Comparison of ENCODE assay signal across 17 cellular contexts in the genomic region with DNA sequence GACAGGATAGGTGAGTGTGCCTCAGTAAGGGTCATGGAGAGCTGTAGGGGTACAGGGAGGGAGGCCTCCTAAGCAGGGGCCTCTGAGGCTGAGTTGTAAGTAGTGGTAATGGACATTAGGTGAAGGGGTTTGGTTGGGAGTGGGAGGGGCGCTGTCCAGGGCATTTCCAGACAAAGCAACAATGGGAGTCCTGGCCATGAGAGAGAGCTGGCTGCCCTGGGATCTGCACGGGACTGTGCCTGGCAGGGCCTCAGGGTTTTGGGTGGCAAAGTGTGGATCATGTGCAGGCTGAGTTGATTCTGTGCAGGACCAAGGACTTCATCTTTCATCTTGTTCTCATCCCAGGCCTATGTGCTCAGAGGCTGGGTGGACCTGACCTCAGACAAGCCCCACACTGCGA. TPM values are rescaled to one million over a fixed set of nuclear protein-coding genes. Genes with fewer than 3 reads are reported as not detected.
DNase-seq lines count a peak whose midpoint lies in the region; ATAC-seq and TF ChIP-seq lines count a peak whose summit lies in the region.
"Had no signal": no experiment of that assay in that cellular context is flagged by ENCODE, and none has a peak within 500 bp of the region (broad histone marks: within the 10 kb centered on the region; RNA-seq: fewer than 3 reads in every experiment).

No MANE protein-coding gene starts in this region.

- no peaks in the 10 kb centered on the region for H3K27me3 Mint-ChIP-seq in neural progenitor cell (ENCODE audit: insufficient read depth, low read depth)

- H3K9me3 ChIP-seq in neural progenitor cell (ENCODE audit: low read depth) = no peaks in the 10 kb centered on the region
- H3K9me3 ChIP-seq: BLaER1, Caco-2 had no signal

- no peak overlapping the region for H2AFZ ChIP-seq in neural progenitor cell (replicated peaks)
- H2AFZ ChIP-seq: GM23248 had no signal

- DNase-seq in activated CD8-positive, alpha-beta memory T cell treated with anti-CD3 and anti-CD28 coated beads, Interleukin-2, amount 50 U/mL, for 48 hours = peak; percentile 29
- DNase-seq in activated CD8-positive, alpha-beta memory T cell treated with anti-CD3 and anti-CD28 coated beads, Interleukin-2, amount 50 U/mL, for 4 hours = no peak
- DNase-seq in left lobe of liver (ENCODE audit: low spot score) (peak; percentile 19), neural progenitor cell (ENCODE audit: low spot score) (no peak), hypothalamus (lab: John Stamatoyannopoulos, UW) (no peak)
- no peak for DNase-seq in stimulated activated naive CD8-positive, alpha-beta T cell treated with anti-CD3 and anti-CD28 coated beads, Interleukin-15, Interleukin-2, amounts not matched to agents 100 U/mL and 50 U/mL, for 24 hours
- DNase-seq: AML-193; Caco-2; CD8-positive, alpha-beta memory T cell; DND-41; GDM1; GM23248 had no signal

- H3K27ac ChIP-seq in neural progenitor cell = no peak overlapping the region
- H3K27ac ChIP-seq: 22Rv1, BLaER1, GM23248 had no signal

- H3K27me3 ChIP-seq in neural progenitor cell = peaks cover 7% of the 10 kb centered on the region
- H3K27me3 ChIP-seq: BLaER1 had no signal

- H3K27ac Mint-ChIP-seq in neural progenitor cell = peak overlapping the region; percentile 10

- peaks cover 10% of the 10 kb centered on the region for H3K4me1 Mint-ChIP-seq in neural progenitor cell

- no peaks in the 10 kb centered on the region for H3K36me3 ChIP-seq in neural progenitor cell
- H3K36me3 ChIP-seq: BLaER1 had no signal

- no peak for TF ChIP-seq CTCF in neural progenitor cell (IDR thresholded peaks at IDR 0.05)

- H3K4me1 ChIP-seq in neural progenitor cell = no peaks in the 10 kb centered on the region
- H3K4me1 ChIP-seq: Caco-2 had no signal

- H3K4me2 ChIP-seq in neural progenitor cell = no peak overlapping the region
- H3K4me2 ChIP-seq: BLaER1 had no signal

- H3K4me3 ChIP-seq in neural progenitor cell = no peak overlapping the region
- H3K4me3 ChIP-seq: BLaER1, GM23248 had no signal

- no peaks in the 10 kb centered on the region for H3F3A ChIP-seq in neural progenitor cell (ENCODE audit: low read depth)

- no peak for ATAC-seq in left lobe of liver
- no peak for ATAC-seq in GM18498 (IDR thresholded peaks at IDR 0.05; ENCODE audit: unreplicated experiment)
- ATAC-seq in stimulated activated naive CD8-positive, alpha-beta T cell treated with anti-CD3 and anti-CD28 coated beads, Interleukin-15, Interleukin-2, amounts not matched to agents 100 U/mL and 50 U/mL, for 24 hours = no peak
- ATAC-seq: HCT116, HepG2 had no signal

- no peaks in the 10 kb centered on the region for H3K79me2 ChIP-seq in neural progenitor cell (ENCODE audit: low read depth)

- no peaks in the 10 kb centered on the region for H4K20me1 ChIP-seq in neural progenitor cell (ENCODE audit: low read depth)

- no peak overlapping the region for H3K4me3 Mint-ChIP-seq in neural progenitor cell
- H3K4me3 Mint-ChIP-seq: CD8-positive, alpha-beta memory T cell had no signal

- no peak overlapping the region for H3K9ac ChIP-seq in neural progenitor cell
- H3K9ac ChIP-seq: BLaER1, GM23248 had no signal

- H3K9me3 Mint-ChIP-seq in neural progenitor cell = no peaks in the 10 kb centered on the region
- H3K9me3 Mint-ChIP-seq: CD8-positive, alpha-beta memory T cell had no signal

- no peaks in the 10 kb centered on the region for H3K36me3 Mint-ChIP-seq in neural progenitor cell

RNA-seq across cellular contexts. Expression of a gene that starts 4.6 kb away (rescaled TPM):
- total RNA-seq in left lobe of liver (2.3 TPM), neural progenitor cell (ENCODE audit: low replicate concordance) (1.2 and 2.3 TPM in 2 replicates)

RNA-seq across cellular contexts. Expression of a gene that starts 4.7 kb away (rescaled TPM):
- total RNA-seq in left lobe of liver (39.4 TPM), neural progenitor cell (ENCODE audit: low replicate concordance) (18.0 and 38.5 TPM in 2 replicates)

RNA-seq across cellular contexts. Expression of a gene that starts 41.3 kb away (rescaled TPM):
- total RNA-seq in left lobe of liver (9.0 TPM), neural progenitor cell (ENCODE audit: low replicate concordance) (1.9 and 6.5 TPM in 2 replicates)

Comparison
In these comparisons a context has a peak if more than half of its experiments do, and no peak if none do; other contexts are left out.
1. DNase-seq: peak in activated CD8-positive, alpha-beta memory T cell treated with anti-CD3 and anti-CD28 coated beads, Interleukin-2, amount 50 U/mL, for 48 hours (single experiment) and left lobe of liver (single experiment); none in activated CD8-positive, alpha-beta memory T cell treated with anti-CD3 and anti-CD28 coated beads, Interleukin-2, amount 50 U/mL, for 4 hours (single experiment), neural progenitor cell (single experiment), stimulated activated naive CD8-positive, alpha-beta T cell treated with anti-CD3 and anti-CD28 coated beads, Interleukin-15, Interleukin-2, amounts not matched to agents 100 U/mL and 50 U/mL, for 24 hours (single experiment) and hypothalamus (0 of 51).